ENCODE assay signal across 17 cellular contexts in genomic region chr20:46650575-46651090, GRCh38. TPM values are rescaled to one million over a fixed set of nuclear protein-coding genes. Genes with fewer than 3 reads are reported as not detected.
DNase-seq lines count a peak whose midpoint lies in the region; ATAC-seq and TF ChIP-seq lines count a peak whose summit lies in the region.
"Had no signal": no experiment of that assay in that cellular context is flagged by ENCODE, and none has a peak within 500 bp of the region (broad histone marks: within the 10 kb centered on the region; RNA-seq: fewer than 3 reads in every experiment).

No MANE protein-coding gene starts in this region.

- no peak overlapping the region for H3K4ac ChIP-seq in H9 (ENCODE audit: low read depth, low read length)
- H3K4ac ChIP-seq in trophoblast cell (ENCODE audit: low read depth, low read length) = no peak overlapping the region

- H3K23me2 ChIP-seq in H9 (ENCODE audit: insufficient read length, low read depth, low read length, poor library complexity, severe bottlenecking) = no peaks in the 10 kb centered on the region

- H3K36me3 ChIP-seq in body of pancreas (replicated peaks in 1 of 2; ENCODE audit: insufficient read depth in 1 of 2, low read depth in 2 of 2) = no peaks in the 10 kb centered on the region
- H3K36me3 ChIP-seq in iPS-18a (ENCODE audit: control insufficient read depth, low read depth, low read length) = no peaks in the 10 kb centered on the region
- no peaks in the 10 kb centered on the region for H3K36me3 ChIP-seq in trophoblast cell (ENCODE audit: control insufficient read depth in 1 of 2, insufficient read depth in 2 of 2, low read length in 2 of 2)
- H3K36me3 ChIP-seq in Karpas-422 (ENCODE audit: insufficient read depth, low read length) = no peaks in the 10 kb centered on the region
- H3K36me3 ChIP-seq: tibial artery had no signal

- no peaks in the 10 kb centered on the region for H3K9me3 ChIP-seq in H9 (ENCODE audit: control insufficient read depth, low read depth, low read length)
- H3K9me3 ChIP-seq in body of pancreas = no peaks in the 10 kb centered on the region
- no peaks in the 10 kb centered on the region for H3K9me3 ChIP-seq in iPS-18a (ENCODE audit: control insufficient read depth, low read depth, low read length)
- peaks cover 1% of the 10 kb centered on the region for H3K9me3 ChIP-seq in trophoblast cell (ENCODE audit: insufficient read depth, low read depth, low read length)
- no peaks in the 10 kb centered on the region for H3K9me3 ChIP-seq in Karpas-422 (ENCODE audit: low read length)
- H3K9me3 ChIP-seq: tibial artery had no signal

- H3K14ac ChIP-seq in H9 (ENCODE audit: insufficient read depth, low read length) (no peak overlapping the region), trophoblast cell (ENCODE audit: low read length) (no peak overlapping the region)

- H3K23ac ChIP-seq in H9 (ENCODE audit: insufficient read length, low read depth, low read length) (no peak overlapping the region), trophoblast cell (ENCODE audit: low read length) (no peak overlapping the region)

- no peak overlapping the region for H2BK120ac ChIP-seq in H9 (ENCODE audit: low read depth, low read length, poor library complexity, severe bottlenecking)
- H2BK120ac ChIP-seq in trophoblast cell (ENCODE audit: insufficient read depth, low read length, poor library complexity) = no peak overlapping the region

- no peak overlapping the region for H2BK15ac ChIP-seq in H9 (ENCODE audit: low read depth, low read length)

- TF ChIP-seq POLR2A in body of pancreas (IDR thresholded peaks at IDR 0.05) = no peak

- H3K79me2 ChIP-seq in H9 (ENCODE audit: insufficient read depth, low read length) = no peaks in the 10 kb centered on the region
- H3K79me2 ChIP-seq in trophoblast cell (ENCODE audit: control insufficient read depth, insufficient read depth, low read length, poor library complexity) = no peaks in the 10 kb centered on the region
- H3K79me2 ChIP-seq in Karpas-422 (ENCODE audit: low read length) = no peaks in the 10 kb centered on the region

- H3K4me3 ChIP-seq in body of pancreas (no peak overlapping the region), iPS-18a (ENCODE audit: low read length) (peak overlapping the region; percentile 38), trophoblast cell (ENCODE audit: low read depth, low read length) (no peak overlapping the region), Karpas-422 (ENCODE audit: low read length) (no peak overlapping the region)

- H4K12ac ChIP-seq in trophoblast cell (ENCODE audit: low read depth, low read length) = no peak overlapping the region

- no peak overlapping the region for H2BK20ac ChIP-seq in H9 (ENCODE audit: low read depth, low read length, poor library complexity, severe bottlenecking)

- H3K4me1 ChIP-seq in H9 (ENCODE audit: insufficient read depth, low read length) (no peaks in the 10 kb centered on the region), body of pancreas (no peaks in the 10 kb centered on the region), iPS-18a (ENCODE audit: control insufficient read depth, low read depth, low read length) (no peaks in the 10 kb centered on the region), trophoblast cell (ENCODE audit: control insufficient read depth in 1 of 2, insufficient read depth in 2 of 2, low read length in 2 of 2) (peaks cover 0 to 6% of the 10 kb centered on the region in 2 experiments), Karpas-422 (ENCODE audit: low read length) (peaks cover 6% of the 10 kb centered on the region)

- H3K27ac Mint-ChIP-seq in H9 (no peak overlapping the region), osteocyte (ENCODE audit: unreplicated experiment) (no peak overlapping the region)
- H3K27ac Mint-ChIP-seq: activated naive CD8-positive, alpha-beta T cell treated with anti-CD3 and anti-CD28 coated beads for 36 hours; CD4-positive, alpha-beta T cell had no signal

- intact Hi-C loops in body of pancreas (cut with DNase I) = no loop called here

- no peak overlapping the region for H4K91ac ChIP-seq in H9 (ENCODE audit: insufficient read length, low read depth, low read length)
- H4K91ac ChIP-seq in trophoblast cell (ENCODE audit: low read depth, low read length) = no peak overlapping the region

- no peaks in the 10 kb centered on the region for H3K9me2 ChIP-seq in Karpas-422 (replicated peaks; ENCODE audit: insufficient read depth, low read length)

- H3K4me3 Mint-ChIP-seq in H9 (peak overlapping the region; percentile 68 to 75), osteocyte (ENCODE audit: unreplicated experiment) (no peak overlapping the region)
- H3K4me3 Mint-ChIP-seq: activated naive CD8-positive, alpha-beta T cell treated with anti-CD3 and anti-CD28 coated beads for 36 hours; CD4-positive, alpha-beta T cell had no signal

- no peak overlapping the region for H4K8ac ChIP-seq in H9 (replicated peaks; ENCODE audit: insufficient read length, low read depth, low read length)
- no peak overlapping the region for H4K8ac ChIP-seq in trophoblast cell (ENCODE audit: low read depth, low read length)

- H3K79me1 ChIP-seq in H9 (ENCODE audit: insufficient read depth, low read depth, low read length, poor library complexity, severe bottlenecking) (no peaks in the 10 kb centered on the region), trophoblast cell (ENCODE audit: low read length) (no peaks in the 10 kb centered on the region)

- no CpG with 5 or more reads among the region's 10 CpGs for WGBS in H9 (ENCODE audit: extremely low coverage, insufficient read length, low lambda C conversion rate)
- WGBS in body of pancreas, 2 donors = 85 to 86% methylated on average over 10 of the region's 10 CpGs
- WGBS in trophoblast cell (ENCODE audit: extremely low coverage, insufficient coverage, insufficient read length) = no CpG with 5 or more reads among the region's 10 CpGs

- H2AFZ ChIP-seq in H9 (ENCODE audit: low read length) = no peak overlapping the region
- no peak overlapping the region for H2AFZ ChIP-seq in trophoblast cell (ENCODE audit: insufficient read depth, low read length, poor library complexity)
- no peak overlapping the region for H2AFZ ChIP-seq in Karpas-422 (ENCODE audit: low read length)

- peaks cover 45% of the 10 kb centered on the region for H3K27me3 Mint-ChIP-seq in H9 (ENCODE audit: low read depth)
- H3K27me3 Mint-ChIP-seq in osteocyte (ENCODE audit: unreplicated experiment) = peaks cover 58% of the 10 kb centered on the region

- no peak overlapping the region for H2BK5ac ChIP-seq in H9 (ENCODE audit: insufficient read length, low read length)
- no peak overlapping the region for H2BK5ac ChIP-seq in trophoblast cell (ENCODE audit: low read depth, low read length, poor library complexity)

- no peak overlapping the region for H4K5ac ChIP-seq in H9 (ENCODE audit: insufficient read length, low read depth, low read length)

- peaks cover 22 to 34% of the 10 kb centered on the region in 2 experiments for H3K4me1 Mint-ChIP-seq in H9
- H3K4me1 Mint-ChIP-seq in osteocyte (ENCODE audit: unreplicated experiment) = no peaks in the 10 kb centered on the region

- H3K27me3 ChIP-seq in H9 (ENCODE audit: insufficient read depth, low read length) (no peaks in the 10 kb centered on the region; the same call in 1 of the 2 replicates), body of pancreas (no peaks in the 10 kb centered on the region), iPS-18a (ENCODE audit: control insufficient read depth, insufficient read depth, low read length) (peaks cover 25% of the 10 kb centered on the region), trophoblast cell (ENCODE audit: insufficient read depth, low read length) (peaks cover 3% of the 10 kb centered on the region), Karpas-422 (ENCODE audit: low read length) (no peaks in the 10 kb centered on the region)

- no peak overlapping the region for H3T11ph ChIP-seq in H9 (ENCODE audit: low read length)

- no peak overlapping the region for H3K56ac ChIP-seq in H9 (ENCODE audit: insufficient read length, low read depth, low read length)

- H3K9me3 Mint-ChIP-seq in H9 = peaks cover 0 to 2% of the 10 kb centered on the region in 2 experiments; a peak in 1 of 5 replicates
- no peaks in the 10 kb centered on the region for H3K9me3 Mint-ChIP-seq in osteocyte (ENCODE audit: unreplicated experiment)
- H3K9me3 Mint-ChIP-seq: activated naive CD8-positive, alpha-beta T cell treated with anti-CD3 and anti-CD28 coated beads for 36 hours; CD4-positive, alpha-beta T cell had no signal

- H3K18ac ChIP-seq in H9 (ENCODE audit: insufficient read length, low read depth, low read length) (no peak overlapping the region), trophoblast cell (ENCODE audit: low read length) (no peak overlapping the region)

- peaks cover 2% of the 10 kb centered on the region for H4K20me1 ChIP-seq in H9 (ENCODE audit: control insufficient read depth, insufficient read depth, insufficient read length)
- no peaks in the 10 kb centered on the region for H4K20me1 ChIP-seq in Karpas-422 (ENCODE audit: insufficient read depth, low read depth, low read length)

- no peak overlapping the region for H2BK12ac ChIP-seq in H9 (ENCODE audit: insufficient read length, low read depth, low read length)
- no peak overlapping the region for H2BK12ac ChIP-seq in trophoblast cell (ENCODE audit: low read length)

- no peak overlapping the region for H3K9ac ChIP-seq in H9 (ENCODE audit: extremely low read depth, insufficient read length, low read length)
- H3K9ac ChIP-seq in iPS-18a (ENCODE audit: low read length) = no peak overlapping the region
- no peak overlapping the region for H3K9ac ChIP-seq in trophoblast cell (ENCODE audit: low read length)
- no peak overlapping the region for H3K9ac ChIP-seq in Karpas-422 (ENCODE audit: low read length)

- H3K4me2 ChIP-seq in H9 (ENCODE audit: insufficient read depth, insufficient read length, low read length) (no peak overlapping the region), trophoblast cell (ENCODE audit: low read length) (no peak overlapping the region), Karpas-422 (ENCODE audit: low read depth, low read length, poor library complexity, severe bottlenecking) (no peak overlapping the region)

- ATAC-seq in body of pancreas = peak; percentile 21
- ATAC-seq: Right ventricle myocardium inferior had no signal

- no peak for TF ChIP-seq CTCF in H9 (conservative IDR thresholded peaks at IDR 0.05)
- TF ChIP-seq CTCF in body of pancreas (IDR thresholded peaks at IDR 0.05) = no peak
- TF ChIP-seq CTCF in osteocyte (IDR thresholded peaks at IDR 0.05) = no peak

- H3K36me3 Mint-ChIP-seq in H9 (ENCODE audit: insufficient read depth in 1 of 3, low read depth in 3 of 3) = peaks cover 0 to 4% (median 0%) of the 10 kb centered on the region in 3 experiments; a peak in 3 of 7 replicates
- H3K36me3 Mint-ChIP-seq in osteocyte (ENCODE audit: unreplicated experiment) = no peaks in the 10 kb centered on the region

- H2AK5ac ChIP-seq in H9 (ENCODE audit: insufficient read length, low read length) (no peak overlapping the region), trophoblast cell (ENCODE audit: low read length) (no peak overlapping the region)

- H3K27ac ChIP-seq in H9 (ENCODE audit: insufficient read length, low read depth, low read length) = no peak overlapping the region
- H3K27ac ChIP-seq in body of pancreas = no peak overlapping the region
- H3K27ac ChIP-seq in iPS-18a (ENCODE audit: low read length) = no peak overlapping the region
- H3K27ac ChIP-seq in trophoblast cell (ENCODE audit: low read depth, low read length) = no peak overlapping the region
- no peak overlapping the region for H3K27ac ChIP-seq in Karpas-422 (ENCODE audit: low read length)
- H3K27ac ChIP-seq: tibial artery had no signal

- no peak for DNase-seq in H9
- DNase-seq in body of pancreas = no peak
- peak; percentile 11 to 40 for DNase-seq in trophoblast cell
- DNase-seq in effector CD8-positive, alpha-beta T cell (lab: John Stamatoyannopoulos, UW) = no peak
- no peak for DNase-seq in osteocyte (ENCODE audit: extremely low spot score, unreplicated experiment)
- DNase-seq in Karpas-422 = no peak
- DNase-seq in NCI-H1694 (lab: John Stamatoyannopoulos, UW) = no peak
- DNase-seq: activated CD4-positive, alpha-beta T cell treated with anti-CD3 and anti-CD28 coated beads, Interleukin-2, amount 50 U/mL, for 4 hours; activated naive CD8-positive, alpha-beta T cell treated with anti-CD3 and anti-CD28 coated beads for 36 hours; CD4-positive, alpha-beta T cell; NCI-H187 treated with DMSO at 0.1 percent for 48 hours; NCI-H446; T-helper 1 cell; tibial artery had no signal

RNA-seq across cellular contexts. Expression of gene SLC13A3, which starts 0.6 kb away (rescaled TPM):
- total RNA-seq in H9 (2021) (15.2 and 17.5 TPM in 2 replicates), body of pancreas (1 to 10 TPM; 3.4 to 6.3 TPM), osteocyte (1.8 and 2.1 TPM in 2 replicates)
- polyA plus RNA-seq in trophoblast cell (2013) = 2.9 and 3.4 TPM in 2 replicates
- total RNA-seq in Karpas-422 (2014; rRNA removed; shearing (Covaris generic); ENCODE audit: low replicate concordance) = not detected in 2 replicates
- total RNA-seq: activated naive CD8-positive, alpha-beta T cell treated with anti-CD3 and anti-CD28 coated beads for 36 hours; MCF 10A had no signal

RNA-seq across cellular contexts. Expression of gene TP53RK, which starts 38.6 kb away (rescaled TPM):
- 21.1 and 21.5 TPM in 2 replicates for total RNA-seq in H9 (2021)
- total RNA-seq in body of pancreas = 10 to 100 TPM in 1 of 2 donors, 1 to 10 TPM in 1; 6.6 to 11.7 TPM
- 11.1 and 11.8 TPM in 2 replicates for polyA plus RNA-seq in trophoblast cell (2013)
- 13.6 and 15.4 TPM in 2 replicates for total RNA-seq in osteocyte
- 22.9 and 24.9 TPM in 2 replicates for total RNA-seq in Karpas-422 (2014; rRNA removed; shearing (Covaris generic); ENCODE audit: low replicate concordance)

RNA-seq across cellular contexts. Expression of gene SLC2A10, which starts 58.8 kb away (rescaled TPM):
- total RNA-seq in H9 (2021) (8.2 and 9.9 TPM in 2 replicates), body of pancreas (10 to 100 TPM; 12.2 to 95.3 TPM), osteocyte (21.6 and 24.8 TPM in 2 replicates)
- polyA plus RNA-seq in trophoblast cell (2013) = 10.2 TPM in 2 replicates
- total RNA-seq in Karpas-422 (2014; rRNA removed; shearing (Covaris generic); ENCODE audit: low replicate concordance) = not detected in 2 replicates
- total RNA-seq: CD4-positive, alpha-beta T cell; MCF 10A had no signal

Comparison
In these comparisons a context has a peak if more than half of its experiments do, and no peak if none do; other contexts are left out.
1. DNase-seq: peak in trophoblast cell (2 of 2); none in H9 (single experiment), body of pancreas (0 of 4), effector CD8-positive, alpha-beta T cell (single experiment), osteocyte (single experiment), Karpas-422 (single experiment) and NCI-H1694 (single experiment).